8 cellular contexts compared by ENCODE assay signal in genomic region chr3:171967137-171967783, GRCh38.
DNase-seq lines count a peak whose midpoint lies in the region; ATAC-seq, FAIRE-seq and TF ChIP-seq lines count a peak whose summit lies in the region.

No MANE protein-coding gene starts in this region.

- no peaks in the 10 kb centered on the region for H3K36me3 Mint-ChIP-seq in nephron progenitor cell (ENCODE audit: low read depth)

- no peaks in the 10 kb centered on the region for H3K9me3 ChIP-seq in H1 (ENCODE audit: insufficient read depth in 2 of 2, low read depth in 1 of 2, low read length in 1 of 2)

- no peak for TF ChIP-seq POLR2A in H1 (IDR thresholded peaks at IDR 0.05; ENCODE audit: control extremely low read depth in 1 of 2, low read depth in 2 of 2, low read length in 2 of 2)

- no peak overlapping the region for H3K4me2 ChIP-seq in H1 (ENCODE audit: insufficient read depth in 1 of 2, low read depth in 2 of 2, low read length in 2 of 2)

- H3K23me2 ChIP-seq in H1 (ENCODE audit: low read depth, low read length) = no peaks in the 10 kb centered on the region; the same call in 1 of the 2 replicates

- no peak overlapping the region for H4K91ac ChIP-seq in H1 (replicated peaks; ENCODE audit: insufficient read length, low read length)

- no peak for TF ChIP-seq RAD21 in H1 (IDR thresholded peaks at IDR 0.05 in 1 of 2, conservative IDR thresholded peaks at IDR 0.05 in 1 of 2; ENCODE audit: low read depth in 2 of 2, low read length in 2 of 2)

- peak; percentile 83 for DNase-seq in ELR (ENCODE audit: low read depth)
- DNase-seq in NOMO-1 (lab: John Stamatoyannopoulos, UW; ENCODE audit: unreplicated experiment in 2 of 2) = peak; percentile 86 to 92
- no peak for DNase-seq in H1 (ENCODE audit: low read depth in 1 of 2, low spot score in 2 of 2)
- no peak for DNase-seq in nephron progenitor cell
- DNase-seq in NCI-H2196 (lab: John Stamatoyannopoulos, UW; ENCODE audit: unreplicated experiment) = no peak
- DNase-seq in DMS79 treated with DMSO at 0.1 percent for 48 hours (lab: John Stamatoyannopoulos, UW) = no peak

- H2AK5ac ChIP-seq in H1 (ENCODE audit: low read depth, low read length) = no peak overlapping the region

- H3K27me3 ChIP-seq in H1 (replicated peaks in 1 of 4; ENCODE audit: control insufficient read depth in 3 of 4, extremely low read depth in 1 of 4, insufficient read depth in 3 of 4, low read length in 3 of 4) = no peaks in the 10 kb centered on the region

- TF ChIP-seq EP300 in H1 (IDR thresholded peaks at IDR 0.05; ENCODE audit: borderline replicate concordance in 1 of 2, low read depth in 2 of 2, low read length in 2 of 2) = no peak

- H3K23ac ChIP-seq in H1 (ENCODE audit: insufficient read length) = no peak overlapping the region

- no peak overlapping the region for H3K18ac ChIP-seq in H1 (ENCODE audit: extremely low read depth, low read length)

- peak overlapping the region; percentile 67; the same call in 1 of the 2 replicates for H2AFZ ChIP-seq in H1 (ENCODE audit: low read length)

- CTCF ChIA-PET in H1 (lab: Charles Lee; ENCODE audit: partially characterized antibody) = interaction anchor here (0.6 kb wide), 2 partner anchors 127 to 1603 kb away, joined by 3 read pairs; no protein-coding TSS in a partner anchor

- H3K27ac Mint-ChIP-seq in nephron progenitor cell = peak overlapping the region; percentile 64

- H2BK5ac ChIP-seq in H1 (ENCODE audit: low read depth, low read length) = no peak overlapping the region

- ATAC-seq in HG03025 (IDR thresholded peaks at IDR 0.05; ENCODE audit: low FRiP score, unreplicated experiment) = no peak
- no peak for ATAC-seq in HG03097 (IDR thresholded peaks at IDR 0.05; ENCODE audit: low FRiP score, unreplicated experiment)

- no peak overlapping the region for H2BK15ac ChIP-seq in H1 (ENCODE audit: low read length)

- POLR2A ChIA-PET in H1 (lab: Charles Lee; ENCODE audit: partially characterized antibody) = no interaction called here

- no peak overlapping the region for H2BK20ac ChIP-seq in H1 (ENCODE audit: low read length)

- H3K4me1 Mint-ChIP-seq in nephron progenitor cell = peaks cover 37% of the 10 kb centered on the region

- H3K4ac ChIP-seq in H1 (replicated peaks; ENCODE audit: insufficient read length, low read depth, low read length) = no peak overlapping the region

- H3K79me1 ChIP-seq in H1 (ENCODE audit: low read depth, low read length) = no peaks in the 10 kb centered on the region

- H3K4me1 ChIP-seq in H1 (replicated peaks in 1 of 4; ENCODE audit: control insufficient read depth in 3 of 4, insufficient read depth in 4 of 4, low read length in 3 of 4) = no peaks in the 10 kb centered on the region

- WGBS in H1 (ENCODE audit: extremely low coverage in 1 of 2, insufficient coverage in 1 of 2, insufficient read length in 1 of 2, insufficient replicate concordance in 2 of 2, low coverage in 1 of 2, low lambda C conversion rate in 2 of 2, missing lambda C conversion rate in 1 of 2), 2 experiments = 89% methylated on average over 6 of the region's 6 CpGs; no CpG with 5 or more reads in 1 of the 2 experiments

- TF ChIP-seq CTCF in H1 (IDR thresholded peaks at IDR 0.05; ENCODE audit: control extremely low read depth in 1 of 3, insufficient read depth in 1 of 3, low read depth in 1 of 3, low read length in 3 of 3) (no peak), nephron progenitor cell (IDR thresholded peaks at IDR 0.05) (no peak)

- no peaks in the 10 kb centered on the region for H3K79me2 ChIP-seq in H1 (ENCODE audit: control insufficient read depth in 1 of 2, insufficient read depth in 2 of 2, low read length in 2 of 2)

- H2BK12ac ChIP-seq in H1 (ENCODE audit: low read depth, low read length) = peak overlapping the region; percentile 1; the same call in 1 of the 2 replicates

- H4K8ac ChIP-seq in H1 (ENCODE audit: extremely low read depth, insufficient read depth, low read length) = no peak overlapping the region

- no peak overlapping the region for H3K56ac ChIP-seq in H1 (replicated peaks; ENCODE audit: insufficient read length, low read depth, low read length)

- H4K5ac ChIP-seq in H1 (ENCODE audit: insufficient read length, low read depth, low read length) = no peak overlapping the region

- no peak overlapping the region for H3K4me3 Mint-ChIP-seq in nephron progenitor cell

- no peak overlapping the region for H3K14ac ChIP-seq in H1 (ENCODE audit: insufficient read length)

- FAIRE-seq in H1 (lab: Jason Lieb, UNC) = no peak

- peaks cover 15% of the 10 kb centered on the region for H3K9me3 Mint-ChIP-seq in nephron progenitor cell

- H3K36me3 ChIP-seq in H1 (ENCODE audit: control insufficient read depth in 2 of 4, insufficient read depth in 4 of 4, low read length in 3 of 4) = no peaks in the 10 kb centered on the region

- H3K27ac ChIP-seq in H1 (ENCODE audit: low read depth, low read length) = no peak overlapping the region

- no peak overlapping the region for H2BK120ac ChIP-seq in H1 (replicated peaks; ENCODE audit: low read depth, low read length)

- no peak overlapping the region for H3K4me3 ChIP-seq in H1 (ENCODE audit: extremely low read depth in 1 of 4, insufficient read depth in 2 of 4, low read depth in 3 of 4, low read length in 4 of 4)

- H3K9ac ChIP-seq in H1 (replicated peaks in 1 of 4; ENCODE audit: extremely low read depth in 1 of 4, low read depth in 3 of 4, low read length in 3 of 4) = no peak overlapping the region

- peaks cover 6% of the 10 kb centered on the region for H3K27me3 Mint-ChIP-seq in nephron progenitor cell (ENCODE audit: low read depth, poor library complexity)

- H4K20me1 ChIP-seq in H1 (replicated peaks in 1 of 2; ENCODE audit: control insufficient read depth in 1 of 2, insufficient read depth in 2 of 2, low read length in 2 of 2) = no peaks in the 10 kb centered on the region

TF ChIP-seq in H1, 55 proteins besides CTCF, POLR2A, EP300 and RAD21:
- TF ChIP-seq JUND (IDR thresholded peaks at IDR 0.05; ENCODE audit: low read length) (no peak), CREB1 (IDR thresholded peaks at IDR 0.05) (no peak), KDM5A (IDR thresholded peaks at IDR 0.05; ENCODE audit: low read length) (no peak), CBX5 (IDR thresholded peaks at IDR 0.05; ENCODE audit: low read depth, low read length) (no peak), MAFK (IDR thresholded peaks at IDR 0.05; ENCODE audit: low read depth, low read length) (no peak), SRF (IDR thresholded peaks at IDR 0.05; ENCODE audit: low read depth, low read length) (no peak), CHD2 (IDR thresholded peaks at IDR 0.05; ENCODE audit: low read length) (no peak), GTF2F1 (IDR thresholded peaks at IDR 0.05; ENCODE audit: borderline replicate concordance, low read depth, low read length) (no peak), TCF12 (IDR thresholded peaks at IDR 0.05; ENCODE audit: low read depth, low read length) (no peak), CBX8 (IDR thresholded peaks at IDR 0.05; ENCODE audit: borderline replicate concordance, low read depth, low read length) (no peak), SAP30 (IDR thresholded peaks at IDR 0.05; ENCODE audit: insufficient read depth, insufficient replicate concordance, low read length) (no peak), RXRA (IDR thresholded peaks at IDR 0.05; ENCODE audit: insufficient read depth, low read depth, low read length) (no peak), ZNF274 (IDR thresholded peaks at IDR 0.05; ENCODE audit: borderline replicate concordance, extremely low read depth, low read length) (no peak), CEBPB (IDR thresholded peaks at IDR 0.05; ENCODE audit: low read depth, low read length) (no peak), ASH2L (IDR thresholded peaks at IDR 0.05; ENCODE audit: low read length) (no peak)
- TF ChIP-seq, protein P1, sequence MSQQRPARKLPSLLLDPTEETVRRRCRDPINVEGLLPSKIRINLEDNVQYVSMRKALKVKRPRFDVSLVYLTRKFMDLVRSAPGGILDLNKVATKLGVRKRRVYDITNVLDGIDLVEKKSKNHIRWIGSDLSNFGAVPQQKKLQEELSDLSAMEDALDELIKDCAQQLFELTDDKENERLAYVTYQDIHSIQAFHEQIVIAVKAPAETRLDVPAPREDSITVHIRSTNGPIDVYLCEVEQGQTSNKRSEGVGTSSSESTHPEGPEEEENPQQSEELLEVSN (IDR thresholded peaks at IDR 0.05) = no peak
- TF ChIP-seq, protein P2, sequence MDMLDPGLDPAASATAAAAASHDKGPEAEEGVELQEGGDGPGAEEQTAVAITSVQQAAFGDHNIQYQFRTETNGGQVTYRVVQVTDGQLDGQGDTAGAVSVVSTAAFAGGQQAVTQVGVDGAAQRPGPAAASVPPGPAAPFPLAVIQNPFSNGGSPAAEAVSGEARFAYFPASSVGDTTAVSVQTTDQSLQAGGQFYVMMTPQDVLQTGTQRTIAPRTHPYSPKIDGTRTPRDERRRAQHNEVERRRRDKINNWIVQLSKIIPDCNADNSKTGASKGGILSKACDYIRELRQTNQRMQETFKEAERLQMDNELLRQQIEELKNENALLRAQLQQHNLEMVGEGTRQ (IDR thresholded peaks at IDR 0.05; ENCODE audit: low read length) = no peak

Comparison
In these comparisons a context has a peak if more than half of its experiments do, and no peak if none do; other contexts are left out.
1. DNase-seq: peak in ELR (single experiment) and NOMO-1 (2 of 2); none in H1 (0 of 2), nephron progenitor cell (single experiment), NCI-H2196 (single experiment) and DMS79 treated with DMSO at 0.1 percent for 48 hours (single experiment).